29 cellular contexts compared by ENCODE assay signal in genomic region chr3:146268535-146269219, GRCh38. TPM values are rescaled to one million over a fixed set of nuclear protein-coding genes. Genes with fewer than 3 reads are reported as not detected.
"Had no signal": no experiment of that assay in that cellular context is flagged by ENCODE, and none has a peak within 500 bp of the region (broad histone marks: within the 10 kb centered on the region; RNA-seq: fewer than 3 reads in every experiment).

No MANE protein-coding gene starts in this region.

- H3K36me3 ChIP-seq: neural progenitor cell, ovary, right lobe of liver, sigmoid colon, stomach, thoracic aorta, thyroid gland, tibial nerve, upper lobe of left lung, vagina had no signal

- H3K4me3 Mint-ChIP-seq: natural killer cell; nephron; neural progenitor cell; stimulated activated effector memory CD8-positive, alpha-beta T cell treated with anti-CD3 and anti-CD28 coated beads, Interleukin-12 subunit alpha, Interleukin-12 subunit beta, amount 100 ng/mL, for 72 hours; stimulated activated naive B cell treated with anti-CD40 and anti-IgM and Interleukin-4, amounts not matched to agents 10 μg/mL and 1 μg/mL and 100 μg/mL, for 72 hours; stimulated activated naive CD8-positive, alpha-beta T cell treated with anti-CD3 and anti-CD28 coated beads, Interleukin-15, Interleukin-2, amounts not matched to agents 100 ng/mL and 50 ng/mL, for 24 hours had no signal

- H3K4me3 ChIP-seq: neural progenitor cell, ovary, psoas muscle, right lobe of liver, sigmoid colon, stomach, thoracic aorta, thyroid gland, tibial nerve, upper lobe of left lung, vagina had no signal

- H3K4me2 ChIP-seq: neural progenitor cell had no signal

- H2AFZ ChIP-seq: neural progenitor cell, parathyroid adenoma had no signal

- DNase-seq: natural killer cell; occipital lobe; ovary; posterior cingulate gyrus; psoas muscle; right cardiac atrium; right lobe of liver; sigmoid colon; small intestine; stimulated activated CD4-positive, alpha-beta T cell treated with anti-CD3 and anti-CD28 coated beads, Interleukin-15, amount 100 ng/mL, for 24 hours; stimulated activated CD4-positive, alpha-beta T cell treated with anti-CD3 and anti-CD28 coated beads, Interleukin-2, amount 100 ng/mL, for 24 hours; stimulated activated CD4-positive, alpha-beta T cell treated with anti-CD3 and anti-CD28 coated beads, Interleukin-2, amount 100 ng/mL, for 48 hours; stimulated activated CD4-positive, alpha-beta T cell treated with anti-CD3 and anti-CD28 coated beads, Interleukin-4, amount 100 ng/mL, for 24 hours; stimulated activated naive B cell treated with anti-CD40 and anti-IgM and Interleukin-4, amounts not matched to agents 10 μg/mL and 1 μg/mL and 100 μg/mL, for 72 hours; stimulated activated naive CD4-positive, alpha-beta T cell treated with Interleukin-2 at 50 U/mL for 16 hours; stomach; thyroid gland; trophoblast cell; upper lobe of left lung had no signal

- H3K4me1 ChIP-seq: neural progenitor cell, parathyroid adenoma, psoas muscle, right lobe of liver, sigmoid colon, stomach, thyroid gland, upper lobe of left lung, vagina had no signal

- H3K9me3 ChIP-seq: ovary, psoas muscle, right lobe of liver, sigmoid colon, stomach, thoracic aorta, thyroid gland, tibial nerve, upper lobe of left lung, vagina had no signal

- H3K27me3 Mint-ChIP-seq: progenitor cell of endocrine pancreas; stimulated activated naive B cell treated with anti-CD40 and anti-IgM and Interleukin-4, amounts not matched to agents 10 μg/mL and 1 μg/mL and 100 μg/mL, for 72 hours; stimulated activated naive CD8-positive, alpha-beta T cell treated with anti-CD3 and anti-CD28 coated beads, Interleukin-15, Interleukin-2, amounts not matched to agents 100 ng/mL and 50 ng/mL, for 24 hours had no signal

- H3K36me3 Mint-ChIP-seq: natural killer cell; neural progenitor cell; stimulated activated effector memory CD8-positive, alpha-beta T cell treated with anti-CD3 and anti-CD28 coated beads, Interleukin-12 subunit alpha, Interleukin-12 subunit beta, amount 100 ng/mL, for 72 hours; stimulated activated naive B cell treated with anti-CD40 and anti-IgM and Interleukin-4, amounts not matched to agents 10 μg/mL and 1 μg/mL and 100 μg/mL, for 72 hours had no signal

- H3K27ac ChIP-seq: neural progenitor cell, ovary, parathyroid adenoma, psoas muscle, right lobe of liver, sigmoid colon, stomach, thoracic aorta, thyroid gland, tibial nerve, upper lobe of left lung, vagina had no signal

- ATAC-seq: natural killer cell; psoas muscle; right cardiac atrium; right lobe of liver; stimulated activated effector memory CD8-positive, alpha-beta T cell treated with anti-CD3 and anti-CD28 coated beads, Interleukin-12 subunit alpha, Interleukin-12 subunit beta, amount 100 ng/mL, for 72 hours; stimulated activated naive B cell treated with anti-CD40 and anti-IgM and Interleukin-4, amounts not matched to agents 10 μg/mL and 1 μg/mL and 100 μg/mL, for 72 hours had no signal

- H3K27ac Mint-ChIP-seq: natural killer cell; nephron; neural progenitor cell; progenitor cell of endocrine pancreas; stimulated activated effector memory CD8-positive, alpha-beta T cell treated with anti-CD3 and anti-CD28 coated beads, Interleukin-12 subunit alpha, Interleukin-12 subunit beta, amount 100 ng/mL, for 72 hours; stimulated activated naive B cell treated with anti-CD40 and anti-IgM and Interleukin-4, amounts not matched to agents 10 μg/mL and 1 μg/mL and 100 μg/mL, for 72 hours; stimulated activated naive CD8-positive, alpha-beta T cell treated with anti-CD3 and anti-CD28 coated beads, Interleukin-15, Interleukin-2, amounts not matched to agents 100 ng/mL and 50 ng/mL, for 24 hours had no signal

- H3K27me3 ChIP-seq: neural progenitor cell, ovary, right lobe of liver, sigmoid colon, stomach, thyroid gland, tibial nerve, upper lobe of left lung, vagina had no signal

- H3K9me3 Mint-ChIP-seq: stimulated activated effector memory CD8-positive, alpha-beta T cell treated with anti-CD3 and anti-CD28 coated beads, Interleukin-12 subunit alpha, Interleukin-12 subunit beta, amount 100 ng/mL, for 72 hours; stimulated activated naive B cell treated with anti-CD40 and anti-IgM and Interleukin-4, amounts not matched to agents 10 μg/mL and 1 μg/mL and 100 μg/mL, for 72 hours; stimulated activated naive CD8-positive, alpha-beta T cell treated with anti-CD3 and anti-CD28 coated beads, Interleukin-15, Interleukin-2, amounts not matched to agents 100 ng/mL and 50 ng/mL, for 24 hours had no signal

- H3K9ac ChIP-seq: neural progenitor cell, parathyroid adenoma had no signal

- H3K4me1 Mint-ChIP-seq: natural killer cell; nephron; stimulated activated effector memory CD8-positive, alpha-beta T cell treated with anti-CD3 and anti-CD28 coated beads, Interleukin-12 subunit alpha, Interleukin-12 subunit beta, amount 100 ng/mL, for 72 hours; stimulated activated naive B cell treated with anti-CD40 and anti-IgM and Interleukin-4, amounts not matched to agents 10 μg/mL and 1 μg/mL and 100 μg/mL, for 72 hours had no signal

RNA-seq across cellular contexts. Expression of gene PLSCR4, which starts 17.8 kb away (rescaled TPM):
- polyA plus RNA-seq: neural cell had no signal
